In the genomic region with DNA sequence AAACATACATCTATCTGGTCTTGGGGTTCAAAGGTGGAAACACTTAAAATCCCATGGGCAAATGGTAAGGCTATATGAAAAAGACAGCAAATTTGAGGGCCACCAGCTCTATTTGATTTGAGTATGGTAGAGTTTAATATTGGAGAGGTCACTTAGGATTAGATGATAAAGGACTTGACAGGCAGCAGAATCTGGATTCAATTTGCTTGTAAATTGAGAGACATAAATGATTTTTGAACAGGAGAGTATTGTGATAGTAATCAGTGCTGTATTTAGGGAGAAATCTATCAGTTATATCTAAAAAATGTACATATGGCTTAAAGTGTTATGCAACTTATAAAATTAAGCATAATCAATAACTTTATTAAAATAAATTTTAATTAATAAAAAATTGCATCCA, we compare ENCODE assay signal across 26 cellular contexts.
"Had no signal": no experiment of that assay in that cellular context is flagged by ENCODE, and none has a peak within 500 bp of the region (broad histone marks: within the 10 kb centered on the region; RNA-seq: fewer than 3 reads in every experiment).

No MANE protein-coding gene starts in this region.

- H3K4me3 ChIP-seq: ascending aorta, cardiac muscle cell had no signal

- ATAC-seq: activated CD4-positive, alpha-beta T cell treated with anti-CD3 and anti-CD28 coated beads for 36 hours; activated CD4-positive, CD25-positive, alpha-beta regulatory T cell treated with anti-CD3 and anti-CD28 coated beads, Interleukin-2, amount 50 U/mL, for 24 hours; activated CD8-positive, alpha-beta memory T cell treated with anti-CD3 and anti-CD28 coated beads, Interleukin-2, amount 10 ng/mL, durations not matched to agents 7 days and 5 days; activated CD8-positive, alpha-beta T cell treated with anti-CD3 and anti-CD28 coated beads, Interleukin-2, amount 10 ng/mL, durations not matched to agents 7 days and 5 days; activated naive CD8-positive, alpha-beta T cell treated with anti-CD3 and anti-CD28 coated beads, Interleukin-2, amount 50 U/mL, for 24 hours had no signal

- H3K27me3 ChIP-seq: ascending aorta, cardiac muscle cell had no signal

- H3K9me3 ChIP-seq: ascending aorta had no signal

- H3K36me3 ChIP-seq: ascending aorta, cardiac muscle cell, WERI-Rb-1 had no signal

- H3K27ac ChIP-seq: ascending aorta, cardiac muscle cell, WERI-Rb-1 had no signal

- H3K4me1 ChIP-seq: ascending aorta had no signal

- DNase-seq: activated CD4-positive, alpha-beta memory T cell treated with anti-CD3 and anti-CD28 coated beads, Interleukin-2, amount 10 ng/mL, durations not matched to agents 7 days and 5 days; activated CD4-positive, alpha-beta T cell treated with anti-CD3 and anti-CD28 coated beads for 1 hour; activated CD4-positive, alpha-beta T cell treated with anti-CD3 and anti-CD28 coated beads for 36 hours; activated CD4-positive, alpha-beta T cell treated with anti-CD3 and anti-CD28 coated beads for 48 hours; activated CD4-positive, alpha-beta T cell treated with anti-CD3 and anti-CD28 coated beads, Interleukin-2, amount 10 ng/mL, durations not matched to agents 7 days and 5 days; activated CD4-positive, alpha-beta T cell treated with anti-CD3 and anti-CD28 coated beads, Interleukin-2, amount 50 U/mL, for 48 hours; activated CD4-positive, CD25-positive, alpha-beta regulatory T cell; activated CD8-positive, alpha-beta memory T cell treated with anti-CD3 and anti-CD28 coated beads for 24 hours; activated CD8-positive, alpha-beta memory T cell treated with anti-CD3 and anti-CD28 coated beads, Interleukin-2, amount 10 ng/mL, durations not matched to agents 7 days and 5 days; activated CD8-positive, alpha-beta memory T cell treated with anti-CD3 and anti-CD28 coated beads, Interleukin-2, amount 50 U/mL, for 48 hours; activated CD8-positive, alpha-beta T cell treated with anti-CD3 and anti-CD28 coated beads, Interleukin-2, amount 10 ng/mL, durations not matched to agents 7 days and 5 days; activated effector memory CD4-positive, alpha-beta T cell treated with Interleukin-2 at 50 U/mL for 16 hours; activated gamma-delta T cell; activated naive CD4-positive, alpha-beta T cell treated with anti-CD3 and anti-CD28 coated beads, Interleukin-2, amount 10 ng/mL, durations not matched to agents 7 days and 5 days; activated naive CD4-positive, alpha-beta T cell treated with Interleukin-2 at 50 U/mL for 16 hours; activated naive CD8-positive, alpha-beta T cell treated with anti-CD3 and anti-CD28 coated beads, Interleukin-2, amount 10 ng/mL, durations not matched to agents 7 days and 5 days; activated naive CD8-positive, alpha-beta T cell treated with anti-CD3 and anti-CD28 coated beads, Interleukin-2, amount 50 U/mL, for 24 hours; activated T-cell treated with anti-CD3 and anti-CD28 coated beads, Interleukin-2, amount 50 U/mL, for 24 hours; activated T-cell treated with anti-CD3 and anti-CD28 coated beads, Interleukin-2, amount 50 U/mL, for 48 hours; cerebellar nuclear complex; T-helper 2 cell; T-helper 9 cell; WERI-Rb-1 had no signal
